In the genomic region with DNA sequence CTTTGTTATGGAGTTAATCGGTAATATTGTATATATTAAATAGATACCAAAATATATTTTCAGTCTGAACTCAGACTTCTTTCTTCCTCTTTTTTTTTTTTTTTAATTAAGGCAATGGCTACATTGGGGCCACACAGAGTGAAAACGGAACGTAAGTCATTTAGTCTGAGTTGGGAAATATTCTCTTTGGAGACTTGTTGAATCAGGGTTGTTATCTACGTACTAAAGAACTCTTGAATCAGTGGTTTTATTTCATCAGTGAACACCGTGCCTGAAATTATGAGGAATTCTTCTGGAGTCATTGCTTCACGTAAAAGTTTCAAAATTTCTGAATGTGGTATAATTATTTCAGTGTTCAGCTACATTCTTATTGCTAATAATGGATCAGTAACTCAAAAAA, we compare ENCODE assay signal across 15 cellular contexts. TPM values are rescaled to one million over a fixed set of nuclear protein-coding genes. Genes with fewer than 3 reads are reported as not detected.
A peak's percentile ranks its signal among the peaks of the same experiment; 100 is the strongest.
DNase-seq lines count a peak whose midpoint lies in the region; ATAC-seq and TF ChIP-seq lines count a peak whose summit lies in the region.
"Had no signal": no experiment of that assay in that cellular context is flagged by ENCODE, and none has a peak within 500 bp of the region (broad histone marks: within the 10 kb centered on the region; RNA-seq: fewer than 3 reads in every experiment).

No MANE protein-coding gene starts in this region.

- H3K27ac ChIP-seq in breast epithelium (no peak overlapping the region), upper lobe of right lung (no peak overlapping the region)

- BruUV-seq in MCF 10A (replicated peaks; lab: Mats Ljungman, UMichigan): no TSS peak

- H3K4me3 Mint-ChIP-seq in MCF 10A (ENCODE audit: unreplicated experiment) (no peak overlapping the region), mesothelial cell of epicardium (no peak overlapping the region)
- H3K4me3 Mint-ChIP-seq: CD4-positive, alpha-beta T cell; GM23338 had no signal

- DNase-seq in MCF 10A (ENCODE audit: unreplicated experiment) (no peak), breast epithelium (ENCODE audit: low spot score in 2 of 2) (no peak), NOMO-1 treated with dmso at 0.1 percent for 144 hours (lab: John Stamatoyannopoulos, UW; ENCODE audit: unreplicated experiment) (peak; percentile 80), amniotic epithelial cell (ENCODE audit: low read depth) (peak; percentile 58), upper lobe of right lung (no peak), mesothelial cell of epicardium (ENCODE audit: low spot score in 2 of 2, unreplicated experiment in 2 of 2) (no peak), AG08396 (ENCODE audit: low spot score) (no peak)
- DNase-seq: 8988T; Calu3; CD4-positive, alpha-beta T cell; DMS 273 treated with DMSO at 0.1 percent for 48 hours; H7 had no signal

- CTCF ChIA-PET in MCF 10A (lab: Yijun Ruan, JAX): interaction anchor here (0.6 to 1.2 kb wide), 2 partner anchors 187 to 726 kb away, joined by 3 to 4 read pairs; no protein-coding TSS in a partner anchor

- H3K36me3 Mint-ChIP-seq in MCF 10A (ENCODE audit: insufficient read depth, unreplicated experiment): peaks cover 39% of the 10 kb centered on the region
- peaks cover 34% of the 10 kb centered on the region for H3K36me3 Mint-ChIP-seq in mesothelial cell of epicardium

- H3K4me3 ChIP-seq in breast epithelium (no peak overlapping the region), upper lobe of right lung (no peak overlapping the region)
- H3K4me3 ChIP-seq: BLaER1 treated with 17β-estradiol and CSF1 and Interleukin-3, amounts not matched to agents 10 nM and 100 nM; GM23338 had no signal

- ATAC-seq in upper lobe of right lung (peak; percentile 63), GM21367 (IDR thresholded peaks at IDR 0.05; ENCODE audit: unreplicated experiment) (no peak)
- ATAC-seq: GM23338 had no signal

- no peaks in the 10 kb centered on the region for H3K9me3 Mint-ChIP-seq in MCF 10A (ENCODE audit: unreplicated experiment)
- no peaks in the 10 kb centered on the region for H3K9me3 Mint-ChIP-seq in mesothelial cell of epicardium
- H3K9me3 Mint-ChIP-seq: CD4-positive, alpha-beta T cell; GM23338 had no signal

- no peaks in the 10 kb centered on the region for H3K27me3 Mint-ChIP-seq in MCF 10A (ENCODE audit: insufficient read depth, unreplicated experiment)
- H3K27me3 Mint-ChIP-seq in mesothelial cell of epicardium (ENCODE audit: low read depth): no peaks in the 10 kb centered on the region
- H3K27me3 Mint-ChIP-seq: CD4-positive, alpha-beta T cell had no signal

- H3K4me1 Mint-ChIP-seq in MCF 10A (ENCODE audit: insufficient read depth, unreplicated experiment): no peaks in the 10 kb centered on the region
- peaks cover 7% of the 10 kb centered on the region for H3K4me1 Mint-ChIP-seq in mesothelial cell of epicardium
- H3K4me1 Mint-ChIP-seq: GM23338 had no signal

- no peak for TF ChIP-seq POLR2A in breast epithelium (IDR thresholded peaks at IDR 0.05)

- no peak for TF ChIP-seq CTCF in MCF 10A (IDR thresholded peaks at IDR 0.05; ENCODE audit: unreplicated experiment)
- TF ChIP-seq CTCF in breast epithelium (IDR thresholded peaks at IDR 0.05): no peak
- no peak for TF ChIP-seq CTCF in upper lobe of right lung (IDR thresholded peaks at IDR 0.05)
- no peak for TF ChIP-seq CTCF in mesothelial cell of epicardium (IDR thresholded peaks at IDR 0.05; ENCODE audit: unreplicated experiment)

- H3K4me1 ChIP-seq in breast epithelium (no peaks in the 10 kb centered on the region), upper lobe of right lung (no peaks in the 10 kb centered on the region)

- H3K27me3 ChIP-seq in breast epithelium: no peaks in the 10 kb centered on the region
- no peaks in the 10 kb centered on the region for H3K27me3 ChIP-seq in upper lobe of right lung
- H3K27me3 ChIP-seq: BLaER1 treated with 17β-estradiol and CSF1 and Interleukin-3, amounts not matched to agents 10 nM and 100 nM had no signal

- intact Hi-C loops in MCF 10A (cut with micrococcal nuclease): no loop called here
- intact Hi-C loops in breast epithelium (cut with DNase I; ENCODE audit: low total_unique reads): no loop called here
- intact Hi-C loops in upper lobe of right lung (cut with DNase I): no loop called here

- H3K36me3 ChIP-seq in breast epithelium (no peaks in the 10 kb centered on the region), upper lobe of right lung (peaks cover 16% of the 10 kb centered on the region)

- H3K9me3 ChIP-seq in breast epithelium (no peaks in the 10 kb centered on the region), upper lobe of right lung (no peaks in the 10 kb centered on the region)
- H3K9me3 ChIP-seq: BLaER1 treated with 17β-estradiol and CSF1 and Interleukin-3, amounts not matched to agents 10 nM and 100 nM had no signal

- POLR2A ChIA-PET in MCF 10A (lab: Yijun Ruan, JAX): no interaction called here

- H3K27ac Mint-ChIP-seq in MCF 10A (ENCODE audit: low read depth, unreplicated experiment): peak overlapping the region; percentile 35
- no peak overlapping the region for H3K27ac Mint-ChIP-seq in mesothelial cell of epicardium
- H3K27ac Mint-ChIP-seq: CD4-positive, alpha-beta T cell; GM23338 had no signal

RNA-seq across cellular contexts. Expression of a gene that starts 39.5 kb away (rescaled TPM):
- total RNA-seq in MCF 10A (2022) (7.8 and 10.8 TPM in 2 replicates), breast epithelium (1 to 10 TPM; 5.9 to 9.1 (median 7.5) TPM), upper lobe of right lung (7.0 TPM), mesothelial cell of epicardium (15.4 to 16.5 TPM (median 15.9 TPM) in 3 replicates)

RNA-seq across cellular contexts. Expression of a gene that starts 56.5 kb away (rescaled TPM):
- 46.9 and 52.3 TPM in 2 replicates for total RNA-seq in MCF 10A (2022)
- total RNA-seq in breast epithelium: 100 to 1,000 TPM in 2 of 3 donors, 10 to 100 TPM in 1; 52.2 to 136 (median 103) TPM
- total RNA-seq in upper lobe of right lung: 58.9 TPM
- total RNA-seq in mesothelial cell of epicardium: 57.8 to 64.5 TPM (median 58.2 TPM) in 3 replicates

Comparison
In these comparisons a context has a peak if more than half of its experiments do, and no peak if none do; other contexts are left out.
1. DNase-seq: peak in NOMO-1 treated with dmso at 0.1 percent for 144 hours (single experiment) and amniotic epithelial cell (single experiment); none in MCF 10A (single experiment), breast epithelium (0 of 2), upper lobe of right lung (single experiment), mesothelial cell of epicardium (0 of 2) and AG08396 (single experiment).